8 cellular contexts compared by ENCODE assay signal in genomic region chr12:53675701-53676607, GRCh38. TPM values are rescaled to one million over a fixed set of nuclear protein-coding genes. Genes with fewer than 3 reads are reported as not detected.
DNase-seq lines count a peak whose midpoint lies in the region; TF ChIP-seq lines count a peak whose summit lies in the region.

Gene ATP5MC2 (minus strand): TSS chr12:53676083. CDS start chr12:53672614, 3,469 bp downstream.

- no peaks in the 10 kb centered on the region for H4K20me1 ChIP-seq in MM.1S (ENCODE audit: insufficient read depth, low read length)
- no peaks in the 10 kb centered on the region for H4K20me1 ChIP-seq in neural cell (ENCODE audit: insufficient read depth)

- H3K9me2 ChIP-seq in MM.1S (replicated peaks; ENCODE audit: insufficient read depth, low read length) = no peaks in the 10 kb centered on the region
- no peaks in the 10 kb centered on the region for H3K9me2 ChIP-seq in neural cell (ENCODE audit: insufficient read depth, low read length)

- peak within 1 kb of the TSS; percentile 82 for H3K4me3 ChIP-seq in MM.1S (ENCODE audit: low read length)
- peak within 1 kb of the TSS; percentile 68 for H3K4me3 ChIP-seq in neural cell (ENCODE audit: low read length)
- H3K4me3 ChIP-seq in stomach = peak within 1 kb of the TSS; percentile 56 to 81 (median 61)

- H3K27me3 ChIP-seq in MM.1S (replicated peaks; ENCODE audit: insufficient read depth, low read length) = peaks cover 22% of the 10 kb centered on the region
- no peaks in the 10 kb centered on the region for H3K27me3 ChIP-seq in neural cell (ENCODE audit: insufficient read depth, low read depth, low read length)
- H3K27me3 ChIP-seq in stomach = peaks cover 0 to 4% (median 0%) of the 10 kb centered on the region in 3 donors

- TF ChIP-seq EP300 in neural cell (conservative IDR thresholded peaks at IDR 0.05; ENCODE audit: poor library complexity, severe bottlenecking) = peak; percentile 73
- TF ChIP-seq EP300 in stomach (IDR thresholded peaks at IDR 0.05) = no peak

- H3K9me3 ChIP-seq in MM.1S (replicated peaks; ENCODE audit: insufficient read depth, low read length) (no peaks in the 10 kb centered on the region), neural cell (ENCODE audit: low read length) (no peaks in the 10 kb centered on the region), stomach (no peaks in the 10 kb centered on the region)

- H3K9ac ChIP-seq in MM.1S (ENCODE audit: low read length) (peak within 1 kb of the TSS; percentile 84), neural cell (ENCODE audit: low read length) (peak within 1 kb of the TSS; percentile 81)

- H3K79me2 ChIP-seq in MM.1S (ENCODE audit: low read length) (peaks cover 30% of the 10 kb centered on the region), neural cell (replicated peaks; ENCODE audit: insufficient read depth, low read length) (peaks cover 29% of the 10 kb centered on the region)

- H3K27ac ChIP-seq in MM.1S (ENCODE audit: low read length) (peak within 1 kb of the TSS; percentile 75), neural cell (ENCODE audit: low read length) (peak within 1 kb of the TSS; percentile 88), stomach (peak within 1 kb of the TSS; percentile 83 to 94 (median 87))

- WGBS in stomach, 5 donors = 0 to 1% (median 1%) methylated on average over 42 to 61 of the region's 61 CpGs

- TF ChIP-seq CTCF in MM.1S (IDR thresholded peaks at IDR 0.05; ENCODE audit: low read length) (peak; percentile 100), neural cell (IDR thresholded peaks at IDR 0.05; ENCODE audit: poor library complexity, severe bottlenecking) (peak; percentile 100), stomach (IDR thresholded peaks at IDR 0.05) (peak in 6 of 7 experiments; percentile 97 to 100 (median 98))

- H3K4me1 ChIP-seq in MM.1S (ENCODE audit: low read length) (peaks cover 7% of the 10 kb centered on the region; the same call in 1 of the 2 replicates), stomach (peaks cover 16 to 61% (median 45%) of the 10 kb centered on the region in 4 donors)

- H2AFZ ChIP-seq in MM.1S (ENCODE audit: low read length) (peak within 1 kb of the TSS; percentile 80), neural cell (ENCODE audit: low read depth, low read length) (peak within 1 kb of the TSS; percentile 85)

- H3K36me3 ChIP-seq in MM.1S (replicated peaks; ENCODE audit: insufficient read depth, low read length) = peaks cover 6% of the 10 kb centered on the region; the same call in 1 of the 2 replicates
- H3K36me3 ChIP-seq in neural cell (ENCODE audit: insufficient read depth, low read length) = no peaks in the 10 kb centered on the region
- H3K36me3 ChIP-seq in stomach = peaks cover 15 to 32% (median 26%) of the 10 kb centered on the region in 4 donors

- DNase-seq in GM03348 (ENCODE audit: low spot score) (peak; percentile 97), HCEC 1CT (peak; percentile 98), MM.1S (peak; percentile 99), SIG-M5 (lab: John Stamatoyannopoulos, UW) (peak; percentile 90), activated gamma-delta T cell (lab: John Stamatoyannopoulos, UW) (peak; percentile 90), fibroblast of the conjunctiva (ENCODE audit: low read depth) (peak; percentile 99), stomach (peak; percentile 98)

- H3F3A ChIP-seq in MM.1S (ENCODE audit: insufficient read depth, low read length) (no peaks in the 10 kb centered on the region; the same call in 1 of the 2 replicates), neural cell (ENCODE audit: insufficient read depth, low read length, poor library complexity, severe bottlenecking) (no peaks in the 10 kb centered on the region)

- TF ChIP-seq POLR2A in stomach (IDR thresholded peaks at IDR 0.05) = no peak

- peak within 1 kb of the TSS; percentile 95 for H3K4me2 ChIP-seq in MM.1S (ENCODE audit: low read depth, low read length)
- H3K4me2 ChIP-seq in neural cell (ENCODE audit: low read length) = peak within 1 kb of the TSS; percentile 95

- peak; percentile 100 for TF ChIP-seq RAD21 in neural cell (conservative IDR thresholded peaks at IDR 0.05)

- intact Hi-C loops in stomach (cut with DNase I; ENCODE audit: low total_unique reads) = loop anchor here (5.0 to 10.0 kb wide), 2 partner anchors 61 to 129 kb away; no protein-coding TSS in a partner anchor

TF ChIP-seq in neural cell, 6 proteins besides CTCF, POLR2A, EP300 and RAD21:
- TF ChIP-seq REST (IDR thresholded peaks at IDR 0.05; ENCODE audit: borderline replicate concordance) (peak; percentile 94), TAF1 (IDR thresholded peaks at IDR 0.05; ENCODE audit: low read depth) (peak; percentile 93), POLR2AphosphoS5 (IDR thresholded peaks at IDR 0.05) (peak; percentile 99), MXI1 (conservative IDR thresholded peaks at IDR 0.05; ENCODE audit: poor library complexity, severe bottlenecking) (peak; percentile 83), SMC3 (conservative IDR thresholded peaks at IDR 0.05; ENCODE audit: poor library complexity) (peak; percentile 100), EZH2 (IDR thresholded peaks at IDR 0.05; ENCODE audit: borderline replicate concordance, insufficient read depth, low read length, poor library complexity, severe bottlenecking) (no peak)
TF ChIP-seq in neural cell: peak in this region for 5.

RNA-seq across cellular contexts. Expression of gene ATP5MC2, which starts in this region (rescaled TPM):
- polyA plus RNA-seq in neural cell = 227 and 331 TPM in 2 replicates
- 77.7 and 89.9 TPM in 2 replicates for polyA minus RNA-seq in neural cell
- total RNA-seq in stomach = 100 to 1,000 TPM in 3 of 5 donors, 10 to 100 TPM in 2; 75.0 to 255 (median 241) TPM
- polyA plus RNA-seq in stomach = 100 to 1,000 TPM; 517 to 864 (median 543) TPM

Comparison
In these comparisons a context has a peak if more than half of its experiments do, and no peak if none do; other contexts are left out.
1. Peak in every context shown above with its lines: DNase-seq, H3K4me3 ChIP-seq and H3K27ac ChIP-seq.